1 cellular context compared by ENCODE assay signal in the genomic region with DNA sequence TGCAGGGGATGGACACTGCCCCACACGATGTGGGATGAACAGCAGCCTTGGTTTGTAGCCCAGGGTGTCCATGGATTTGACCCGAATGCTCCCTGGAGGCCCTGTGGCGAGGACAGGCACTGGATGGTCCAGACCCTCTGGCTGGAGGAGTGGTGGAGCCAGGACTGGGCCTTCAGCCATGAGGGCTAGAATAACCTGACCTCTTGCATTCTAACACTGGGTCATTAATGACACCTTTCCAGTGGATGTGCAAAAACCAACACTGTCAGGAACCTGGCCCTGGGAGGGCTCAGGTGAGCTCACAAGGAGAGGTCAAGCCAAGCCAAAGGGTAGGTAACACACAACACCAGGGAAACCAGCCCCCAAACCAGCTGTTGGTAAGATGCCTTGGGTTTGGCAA.
TF ChIP-seq lines count a peak whose summit lies in the region.

No MANE protein-coding gene starts in this region.

TF ChIP-seq in GM12878, 131 proteins besides CTCF, POLR2A, EP300 and RAD21:
- TF ChIP-seq IKZF1 (conservative IDR thresholded peaks at IDR 0.05): no peak
- TF ChIP-seq, protein P1, sequence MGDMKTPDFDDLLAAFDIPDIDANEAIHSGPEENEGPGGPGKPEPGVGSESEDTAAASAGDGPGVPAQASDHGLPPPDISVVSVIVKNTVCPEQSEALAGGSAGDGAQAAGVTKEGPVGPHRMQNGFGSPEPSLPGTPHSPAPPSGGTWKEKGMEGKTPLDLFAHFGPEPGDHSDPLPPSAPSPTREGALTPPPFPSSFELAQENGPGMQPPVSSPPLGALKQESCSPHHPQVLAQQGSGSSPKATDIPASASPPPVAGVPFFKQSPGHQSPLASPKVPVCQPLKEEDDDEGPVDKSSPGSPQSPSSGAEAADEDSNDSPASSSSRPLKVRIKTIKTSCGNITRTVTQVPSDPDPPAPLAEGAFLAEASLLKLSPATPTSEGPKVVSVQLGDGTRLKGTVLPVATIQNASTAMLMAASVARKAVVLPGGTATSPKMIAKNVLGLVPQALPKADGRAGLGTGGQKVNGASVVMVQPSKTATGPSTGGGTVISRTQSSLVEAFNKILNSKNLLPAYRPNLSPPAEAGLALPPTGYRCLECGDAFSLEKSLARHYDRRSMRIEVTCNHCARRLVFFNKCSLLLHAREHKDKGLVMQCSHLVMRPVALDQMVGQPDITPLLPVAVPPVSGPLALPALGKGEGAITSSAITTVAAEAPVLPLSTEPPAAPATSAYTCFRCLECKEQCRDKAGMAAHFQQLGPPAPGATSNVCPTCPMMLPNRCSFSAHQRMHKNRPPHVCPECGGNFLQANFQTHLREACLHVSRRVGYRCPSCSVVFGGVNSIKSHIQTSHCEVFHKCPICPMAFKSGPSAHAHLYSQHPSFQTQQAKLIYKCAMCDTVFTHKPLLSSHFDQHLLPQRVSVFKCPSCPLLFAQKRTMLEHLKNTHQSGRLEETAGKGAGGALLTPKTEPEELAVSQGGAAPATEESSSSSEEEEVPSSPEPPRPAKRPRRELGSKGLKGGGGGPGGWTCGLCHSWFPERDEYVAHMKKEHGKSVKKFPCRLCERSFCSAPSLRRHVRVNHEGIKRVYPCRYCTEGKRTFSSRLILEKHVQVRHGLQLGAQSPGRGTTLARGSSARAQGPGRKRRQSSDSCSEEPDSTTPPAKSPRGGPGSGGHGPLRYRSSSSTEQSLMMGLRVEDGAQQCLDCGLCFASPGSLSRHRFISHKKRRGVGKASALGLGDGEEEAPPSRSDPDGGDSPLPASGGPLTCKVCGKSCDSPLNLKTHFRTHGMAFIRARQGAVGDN (IDR thresholded peaks at IDR 0.05): no peak
- TF ChIP-seq POLR2AphosphoS5 (IDR thresholded peaks at IDR 0.05; ENCODE audit: low read length): peak; percentile 61
- TF ChIP-seq IKZF2 (IDR thresholded peaks at IDR 0.05): no peak
- no peak for TF ChIP-seq BCL3 (IDR thresholded peaks at IDR 0.05; ENCODE audit: borderline replicate concordance, insufficient read depth, low read depth, low read length, poor library complexity, severe bottlenecking)
- no peak for TF ChIP-seq NRF1 (conservative IDR thresholded peaks at IDR 0.05; ENCODE audit: low read depth, low read length)
